9 cellular contexts compared by ENCODE assay signal in genomic region chr6:33276581-33276863, GRCh38. TPM values are rescaled to one million over a fixed set of nuclear protein-coding genes. Genes with fewer than 3 reads are reported as not detected.
A peak's percentile ranks its signal among the peaks of the same experiment; 100 is the strongest.
DNase-seq lines count a peak whose midpoint lies in the region; ATAC-seq and TF ChIP-seq lines count a peak whose summit lies in the region.
"Had no signal": no experiment of that assay in that cellular context is flagged by ENCODE, and none has a peak within 500 bp of the region (broad histone marks: within the 10 kb centered on the region; RNA-seq: fewer than 3 reads in every experiment).

No MANE protein-coding gene starts in this region.

- peaks cover 45% of the 10 kb centered on the region for H3K4me1 Mint-ChIP-seq in activated naive CD4-positive, alpha-beta T cell treated with anti-CD3 and anti-CD28 coated beads for 36 hours (ENCODE audit: low read depth)

- H2BK5ac ChIP-seq in mesenchymal stem cell (ENCODE audit: low read depth, low read length, poor library complexity, severe bottlenecking) = no peak overlapping the region

- H4K8ac ChIP-seq in mesenchymal stem cell (ENCODE audit: low read length) = no peak overlapping the region

- H3K4me3 ChIP-seq in brain microvascular endothelial cell (ENCODE audit: low read depth, low read length) (peak overlapping the region; percentile 52), mesenchymal stem cell (ENCODE audit: insufficient read depth in 1 of 2, low read depth in 1 of 2, low read length in 2 of 2) (peak overlapping the region in 1 of 2 experiments; percentile 79), upper lobe of right lung (peak overlapping the region; percentile 80)

- H3K14ac ChIP-seq in mesenchymal stem cell (ENCODE audit: low read length in 2 of 2) = no peak overlapping the region

- H2AFZ ChIP-seq in mesenchymal stem cell (ENCODE audit: low read depth, low read length) = no peak overlapping the region

- H3K36me3 Mint-ChIP-seq in activated naive CD4-positive, alpha-beta T cell treated with anti-CD3 and anti-CD28 coated beads for 36 hours (ENCODE audit: low read depth) = peaks cover 53% of the 10 kb centered on the region

- H3K18ac ChIP-seq in mesenchymal stem cell (ENCODE audit: low read depth in 1 of 2, low read length in 2 of 2) = no peak overlapping the region

- H3K9me3 ChIP-seq in mesenchymal stem cell (ENCODE audit: control insufficient read depth, low read length) = no peaks in the 10 kb centered on the region
- H3K9me3 ChIP-seq in upper lobe of right lung = no peaks in the 10 kb centered on the region

- no peak for DNase-seq in activated naive CD4-positive, alpha-beta T cell treated with anti-CD3 and anti-CD28 coated beads for 36 hours
- DNase-seq in activated naive CD4-positive, alpha-beta T cell (lab: John Stamatoyannopoulos, UW) = no peak
- no peak for DNase-seq in brain microvascular endothelial cell
- peak; percentile 26 for DNase-seq in mesenchymal stem cell
- no peak for DNase-seq in upper lobe of right lung
- no peak for DNase-seq in GM13976 (ENCODE audit: low spot score)
- DNase-seq in NCI-H446 (lab: John Stamatoyannopoulos, UW) = no peak
- DNase-seq: NCI-H1694 treated with DMSO at 0.1 percent for 48 hours had no signal

- in situ Hi-C loops in brain microvascular endothelial cell (cut with HindIII; ENCODE audit: low pct_ligation_motif_present, low sequenced_read_pairs) (no loop called here), GM13976 (cut with MboI; ENCODE audit: low sequenced_read_pairs, unreplicated experiment) (no loop called here)

- no peak overlapping the region for H4K91ac ChIP-seq in mesenchymal stem cell (ENCODE audit: low read length)

- no peak for TF ChIP-seq CTCF in brain microvascular endothelial cell (IDR thresholded peaks at IDR 0.05; ENCODE audit: low read depth, low read length, missing control alignments)
- TF ChIP-seq CTCF in upper lobe of right lung (IDR thresholded peaks at IDR 0.05) = no peak
- TF ChIP-seq CTCF in GM13976 (IDR thresholded peaks at IDR 0.05; ENCODE audit: borderline replicate concordance, control extremely low read depth, extremely low read depth, insufficient read depth, missing control alignments) = no peak

- peaks cover 4% of the 10 kb centered on the region for H3K79me1 ChIP-seq in mesenchymal stem cell (replicated peaks; ENCODE audit: low read length, poor library complexity, severe bottlenecking)

- peak overlapping the region; percentile 99 for H3K4me3 Mint-ChIP-seq in activated naive CD4-positive, alpha-beta T cell treated with anti-CD3 and anti-CD28 coated beads for 36 hours

- H3K4me1 ChIP-seq in mesenchymal stem cell (ENCODE audit: control insufficient read depth, insufficient read depth, low read depth, low read length) (peaks cover 40% of the 10 kb centered on the region), upper lobe of right lung (peaks cover 52% of the 10 kb centered on the region)

- H3K4ac ChIP-seq in mesenchymal stem cell (ENCODE audit: low read depth in 1 of 2, low read length in 2 of 2) = no peak overlapping the region

- H3K4me2 ChIP-seq in mesenchymal stem cell (ENCODE audit: low read length, poor library complexity, severe bottlenecking) = peak overlapping the region; percentile 62

- H3K27me3 ChIP-seq in brain microvascular endothelial cell (replicated peaks) = no peaks in the 10 kb centered on the region
- no peaks in the 10 kb centered on the region for H3K27me3 ChIP-seq in mesenchymal stem cell (ENCODE audit: control insufficient read depth in 1 of 2, insufficient read depth in 1 of 2, low read length in 2 of 2)
- no peaks in the 10 kb centered on the region for H3K27me3 ChIP-seq in upper lobe of right lung

- no peak overlapping the region for H2BK12ac ChIP-seq in mesenchymal stem cell (ENCODE audit: low read length in 2 of 2)

- peak overlapping the region; percentile 43 for H2BK120ac ChIP-seq in mesenchymal stem cell (ENCODE audit: low read depth, low read length)

- H2BK15ac ChIP-seq in mesenchymal stem cell (ENCODE audit: low read depth, poor library complexity, severe bottlenecking) = no peak overlapping the region

- no peak for ATAC-seq in upper lobe of right lung
- ATAC-seq in HG02642 (IDR thresholded peaks at IDR 0.05; ENCODE audit: poor library complexity, unreplicated experiment) = no peak

- CTCF ChIA-PET in activated naive CD4-positive, alpha-beta T cell treated with anti-CD3 and anti-CD28 coated beads for 36 hours (lab: Charles Lee) = interaction anchor here (0.7 to 3.0 kb wide), 9 partner anchors 10 to 430 kb away, joined by 3 to 21 read pairs (median 6); partner anchors contain the start of genes PFDN6 and WDR46

- H3K27ac Mint-ChIP-seq in activated naive CD4-positive, alpha-beta T cell treated with anti-CD3 and anti-CD28 coated beads for 36 hours = peak overlapping the region; percentile 87

- peaks cover 73% of the 10 kb centered on the region for H3K36me3 ChIP-seq in brain microvascular endothelial cell (replicated peaks)
- H3K36me3 ChIP-seq in mesenchymal stem cell (ENCODE audit: control insufficient read depth in 1 of 2, insufficient read depth in 2 of 2, low read depth in 1 of 2, low read length in 2 of 2) = peaks cover 61 to 81% of the 10 kb centered on the region in 2 experiments
- H3K36me3 ChIP-seq in upper lobe of right lung = peaks cover 51% of the 10 kb centered on the region

- intact Hi-C loops in activated naive CD4-positive, alpha-beta T cell treated with anti-CD3 and anti-CD28 coated beads for 36 hours (cut with micrococcal nuclease) = loop anchor here (10.0 kb wide), 1 partner anchor 298 kb away; no protein-coding TSS in a partner anchor
- intact Hi-C loops in upper lobe of right lung (cut with DNase I) = no loop called here

- no peak overlapping the region for H3K23ac ChIP-seq in mesenchymal stem cell (ENCODE audit: low read length in 2 of 2)

- H3K9me3 Mint-ChIP-seq in activated naive CD4-positive, alpha-beta T cell treated with anti-CD3 and anti-CD28 coated beads for 36 hours = no peaks in the 10 kb centered on the region

- no peaks in the 10 kb centered on the region for H3K27me3 Mint-ChIP-seq in activated naive CD4-positive, alpha-beta T cell treated with anti-CD3 and anti-CD28 coated beads for 36 hours (ENCODE audit: low read depth)

- peak overlapping the region; percentile 99 for H3K9ac ChIP-seq in mesenchymal stem cell (ENCODE audit: low read length)

- H3K27ac ChIP-seq in brain microvascular endothelial cell (no peak overlapping the region), mesenchymal stem cell (ENCODE audit: low read length, poor library complexity, severe bottlenecking) (peak overlapping the region; percentile 61), upper lobe of right lung (peak overlapping the region; percentile 93)

- no peak overlapping the region for H2AK5ac ChIP-seq in mesenchymal stem cell (ENCODE audit: low read length, severe bottlenecking)

RNA-seq across cellular contexts. Expression of gene B3GALT4, which starts 0.4 kb away (rescaled TPM):
- total RNA-seq in activated naive CD4-positive, alpha-beta T cell treated with anti-CD3 and anti-CD28 coated beads for 36 hours = 1 to 10 TPM; 4.4 TPM
- polyA plus RNA-seq in mesenchymal stem cell (2013, experiment 1 of 2) = 2.8 TPM
- 3.1 TPM for polyA plus RNA-seq in mesenchymal stem cell (2013, experiment 2 of 2)
- total RNA-seq in upper lobe of right lung = 16.8 TPM

RNA-seq across cellular contexts. Expression of gene RPS18, which starts 4.6 kb away (rescaled TPM):
- 1,000 to 10,000 TPM; 5,497 to 5,551 TPM for total RNA-seq in activated naive CD4-positive, alpha-beta T cell treated with anti-CD3 and anti-CD28 coated beads for 36 hours
- 6,369 TPM for polyA plus RNA-seq in mesenchymal stem cell (2013, experiment 1 of 2)
- 6,579 TPM for polyA plus RNA-seq in mesenchymal stem cell (2013, experiment 2 of 2)
- total RNA-seq in upper lobe of right lung = 1,687 TPM

RNA-seq across cellular contexts. Expression of gene VPS52, which starts 4.8 kb away (rescaled TPM):
- total RNA-seq in activated naive CD4-positive, alpha-beta T cell treated with anti-CD3 and anti-CD28 coated beads for 36 hours = 10 to 100 TPM; 30.3 to 31.0 TPM
- polyA plus RNA-seq in mesenchymal stem cell (2013, experiment 1 of 2) = 30.7 TPM
- 29.4 TPM for polyA plus RNA-seq in mesenchymal stem cell (2013, experiment 2 of 2)
- 47.5 TPM for total RNA-seq in upper lobe of right lung

RNA-seq across cellular contexts. Expression of gene WDR46, which starts 12.5 kb away (rescaled TPM):
- total RNA-seq in activated naive CD4-positive, alpha-beta T cell treated with anti-CD3 and anti-CD28 coated beads for 36 hours = 10 to 100 TPM; 42.5 to 42.9 TPM
- 66.3 TPM for polyA plus RNA-seq in mesenchymal stem cell (2013, experiment 1 of 2)
- 59.2 TPM for polyA plus RNA-seq in mesenchymal stem cell (2013, experiment 2 of 2)
- total RNA-seq in upper lobe of right lung = 37.0 TPM

RNA-seq across cellular contexts. Expression of gene PFDN6, which starts 12.9 kb away (rescaled TPM):
- total RNA-seq in activated naive CD4-positive, alpha-beta T cell treated with anti-CD3 and anti-CD28 coated beads for 36 hours = 10 to 100 TPM; 67.9 to 81.3 TPM
- polyA plus RNA-seq in mesenchymal stem cell (2013, experiment 1 of 2) = 52.4 TPM
- 52.8 TPM for polyA plus RNA-seq in mesenchymal stem cell (2013, experiment 2 of 2)
- 39.3 TPM for total RNA-seq in upper lobe of right lung
